ENCODE assay signal across 8 cellular contexts in genomic region chr17:72118588-72119279, GRCh38. TPM values are rescaled to one million over a fixed set of nuclear protein-coding genes. Genes with fewer than 3 reads are reported as not detected.
DNase-seq lines count a peak whose midpoint lies in the region; ATAC-seq and TF ChIP-seq lines count a peak whose summit lies in the region.

No MANE protein-coding gene starts in this region.

- no peak overlapping the region for H2AK5ac ChIP-seq in mesenchymal stem cell (ENCODE audit: low read length, severe bottlenecking)

- H3K4me1 ChIP-seq in Karpas-422 (ENCODE audit: low read length) = peaks cover 31% of the 10 kb centered on the region
- H3K4me1 ChIP-seq in mesenchymal stem cell (ENCODE audit: control insufficient read depth, insufficient read depth, low read depth, low read length) = peaks cover 39% of the 10 kb centered on the region

- no peaks in the 10 kb centered on the region for H3K9me3 Mint-ChIP-seq in activated CD4-positive, alpha-beta T cell treated with anti-CD3 and anti-CD28 coated beads for 36 hours (ENCODE audit: low read depth)
- H3K9me3 Mint-ChIP-seq in endothelial cell (ENCODE audit: unreplicated experiment) = no peaks in the 10 kb centered on the region

- H3K4me2 ChIP-seq in Karpas-422 (ENCODE audit: low read depth, low read length, poor library complexity, severe bottlenecking) (peak overlapping the region; percentile 39), mesenchymal stem cell (ENCODE audit: low read length, poor library complexity, severe bottlenecking) (peak overlapping the region; percentile 76)

- H3K18ac ChIP-seq in mesenchymal stem cell (ENCODE audit: low read depth in 1 of 2, low read length in 2 of 2) = no peak overlapping the region

- H3K9me2 ChIP-seq in Karpas-422 (replicated peaks; ENCODE audit: insufficient read depth, low read length) = no peaks in the 10 kb centered on the region

- H3K79me1 ChIP-seq in mesenchymal stem cell (replicated peaks; ENCODE audit: low read length, poor library complexity, severe bottlenecking) = peaks cover 2% of the 10 kb centered on the region

- no peak for TF ChIP-seq POLR2A in GM18505 (IDR thresholded peaks at IDR 0.05; ENCODE audit: borderline replicate concordance, extremely low read depth, insufficient read depth, insufficient read length)

- H3K4me3 ChIP-seq in Karpas-422 (ENCODE audit: low read length) = 0 out of 2 replicates have a peak overlapping the region, but pooled peaks have one; percentile 4
- peak overlapping the region in 1 of 2 experiments; percentile 74 for H3K4me3 ChIP-seq in mesenchymal stem cell (ENCODE audit: insufficient read depth in 1 of 2, low read depth in 1 of 2, low read length in 2 of 2)

- 20% methylated on average over 12 of the region's 18 CpGs for WGBS in mesenchymal stem cell

- H2BK5ac ChIP-seq in mesenchymal stem cell (ENCODE audit: low read depth, low read length, poor library complexity, severe bottlenecking) = no peak overlapping the region

- intact Hi-C loops in activated CD4-positive, alpha-beta T cell treated with anti-CD3 and anti-CD28 coated beads for 36 hours (cut with DNase I, micrococcal nuclease) = loop anchor here (1.0 to 10.0 kb wide), 4 partner anchors 645 to 1482 kb away; no protein-coding TSS in a partner anchor

- no peak for ATAC-seq in activated CD4-positive, alpha-beta T cell treated with anti-CD3 and anti-CD28 coated beads for 36 hours
- no peak for ATAC-seq in GM18505 (IDR thresholded peaks at IDR 0.05; ENCODE audit: unreplicated experiment)
- no peak for ATAC-seq in GM19351 (IDR thresholded peaks at IDR 0.05; ENCODE audit: unreplicated experiment)

- H3K27ac Mint-ChIP-seq in activated CD4-positive, alpha-beta T cell treated with anti-CD3 and anti-CD28 coated beads for 36 hours = no peak overlapping the region
- peak overlapping the region; percentile 11 for H3K27ac Mint-ChIP-seq in endothelial cell (ENCODE audit: unreplicated experiment)

- no peaks in the 10 kb centered on the region for H3K36me3 Mint-ChIP-seq in activated CD4-positive, alpha-beta T cell treated with anti-CD3 and anti-CD28 coated beads for 36 hours (ENCODE audit: low read depth)
- peaks cover 4% of the 10 kb centered on the region for H3K36me3 Mint-ChIP-seq in endothelial cell (ENCODE audit: low read depth, unreplicated experiment)

- H2AFZ ChIP-seq in Karpas-422 (ENCODE audit: low read length) (no peak overlapping the region; the same call in 1 of the 2 replicates), mesenchymal stem cell (ENCODE audit: low read depth, low read length) (no peak overlapping the region)

- no peak overlapping the region for H3K23ac ChIP-seq in mesenchymal stem cell (ENCODE audit: low read length in 2 of 2)

- peaks cover 72% of the 10 kb centered on the region for H3K27me3 Mint-ChIP-seq in activated CD4-positive, alpha-beta T cell treated with anti-CD3 and anti-CD28 coated beads for 36 hours
- H3K27me3 Mint-ChIP-seq in endothelial cell (ENCODE audit: unreplicated experiment) = peaks cover 19% of the 10 kb centered on the region

- H2BK12ac ChIP-seq in mesenchymal stem cell (ENCODE audit: low read length in 2 of 2) = no peak overlapping the region

- DNase-seq in activated CD4-positive, alpha-beta T cell treated with anti-CD3 and anti-CD28 coated beads for 36 hours = peak; percentile 64
- DNase-seq in activated CD4-positive, alpha-beta T cell treated with anti-CD3 and anti-CD28 coated beads for 1 hour = no peak
- DNase-seq in Karpas-422 = peak; percentile 82
- DNase-seq in SK-N-DZ (ENCODE audit: low spot score) = peak; percentile 71
- peak; percentile 82 for DNase-seq in endothelial cell (ENCODE audit: low spot score)
- DNase-seq in mesenchymal stem cell = peak; percentile 85

- no peak overlapping the region for H3K4ac ChIP-seq in mesenchymal stem cell (ENCODE audit: low read depth in 1 of 2, low read length in 2 of 2)

- no peak overlapping the region for H3K27ac ChIP-seq in Karpas-422 (ENCODE audit: low read length)
- H3K27ac ChIP-seq in mesenchymal stem cell (ENCODE audit: low read length, poor library complexity, severe bottlenecking) = no peak overlapping the region

- no peak overlapping the region for H3K14ac ChIP-seq in mesenchymal stem cell (ENCODE audit: low read length in 2 of 2)

- H3K9ac ChIP-seq in Karpas-422 (ENCODE audit: low read length) = no peak overlapping the region
- H3K9ac ChIP-seq in mesenchymal stem cell (ENCODE audit: low read length) = peak overlapping the region; percentile 27

- H3K4me3 Mint-ChIP-seq in activated CD4-positive, alpha-beta T cell treated with anti-CD3 and anti-CD28 coated beads for 36 hours = no peak overlapping the region
- H3K4me3 Mint-ChIP-seq in endothelial cell (ENCODE audit: unreplicated experiment) = peak overlapping the region; percentile 71

- H2BK15ac ChIP-seq in mesenchymal stem cell (ENCODE audit: low read depth, poor library complexity, severe bottlenecking) = peak overlapping the region; percentile 3

- TF ChIP-seq CTCF in endothelial cell (IDR thresholded peaks at IDR 0.05; ENCODE audit: unreplicated experiment) = peak; percentile 99

- H3K4me1 Mint-ChIP-seq in activated CD4-positive, alpha-beta T cell treated with anti-CD3 and anti-CD28 coated beads for 36 hours = peaks cover 12% of the 10 kb centered on the region
- peaks cover 21% of the 10 kb centered on the region for H3K4me1 Mint-ChIP-seq in endothelial cell (ENCODE audit: unreplicated experiment)

- H3K79me2 ChIP-seq in Karpas-422 (ENCODE audit: low read length) = peaks cover 11% of the 10 kb centered on the region; the same call in 1 of the 2 replicates

- no peak overlapping the region for H4K8ac ChIP-seq in mesenchymal stem cell (ENCODE audit: low read length)

- H3K27me3 ChIP-seq in Karpas-422 (ENCODE audit: low read length) (no peaks in the 10 kb centered on the region), mesenchymal stem cell (ENCODE audit: control insufficient read depth in 1 of 2, insufficient read depth in 1 of 2, low read length in 2 of 2) (peaks cover 42 to 49% of the 10 kb centered on the region in 2 experiments)

- no peaks in the 10 kb centered on the region for H3K9me3 ChIP-seq in Karpas-422 (ENCODE audit: low read length)
- H3K9me3 ChIP-seq in mesenchymal stem cell (ENCODE audit: control insufficient read depth, low read length) = no peaks in the 10 kb centered on the region

- CTCF ChIA-PET in activated CD4-positive, alpha-beta T cell treated with anti-CD3 and anti-CD28 coated beads for 36 hours (lab: Charles Lee) = interaction anchor here (0.5 kb wide), 1 partner anchor 1133 kb away, joined by 3 read pairs; no protein-coding TSS in a partner anchor

- H4K91ac ChIP-seq in mesenchymal stem cell (ENCODE audit: low read length) = no peak overlapping the region

- H2BK120ac ChIP-seq in mesenchymal stem cell (ENCODE audit: low read depth, low read length) = no peak overlapping the region

- H3K36me3 ChIP-seq in Karpas-422 (ENCODE audit: insufficient read depth, low read length) (peaks cover 11% of the 10 kb centered on the region), mesenchymal stem cell (ENCODE audit: control insufficient read depth in 1 of 2, insufficient read depth in 2 of 2, low read depth in 1 of 2, low read length in 2 of 2) (peaks cover 8 to 11% of the 10 kb centered on the region in 2 experiments)

- H4K20me1 ChIP-seq in Karpas-422 (ENCODE audit: insufficient read depth, low read depth, low read length) = peaks cover 22% of the 10 kb centered on the region

- POLR2A ChIA-PET in activated CD4-positive, alpha-beta T cell treated with anti-CD3 and anti-CD28 coated beads for 36 hours (lab: Charles Lee) = no interaction called here

RNA-seq across cellular contexts. Expression of gene SOX9, which starts 2.1 kb away (rescaled TPM):
- not detected for total RNA-seq in activated CD4-positive, alpha-beta T cell treated with anti-CD3 and anti-CD28 coated beads for 36 hours
- 26.4 and 30.3 TPM in 2 replicates for total RNA-seq in Karpas-422 (2014; rRNA removed; shearing (Covaris generic); ENCODE audit: low replicate concordance)
- polyA plus RNA-seq in SK-N-DZ (2014; cell fraction: cytosol; rRNA removed) = 0.27 and 1.4 TPM in 2 replicates
- 0.33 and 0.51 TPM in 2 replicates for polyA plus RNA-seq in SK-N-DZ (2014; cell fraction: nucleus; rRNA removed)
- total RNA-seq in endothelial cell (ENCODE audit: unreplicated experiment) = 5.1 TPM
- 7.6 TPM for polyA plus RNA-seq in mesenchymal stem cell (2013, experiment 1 of 2)
- polyA plus RNA-seq in mesenchymal stem cell (2013, experiment 2 of 2) = 7.2 TPM
